8 cellular contexts compared by ENCODE assay signal in the genomic region with DNA sequence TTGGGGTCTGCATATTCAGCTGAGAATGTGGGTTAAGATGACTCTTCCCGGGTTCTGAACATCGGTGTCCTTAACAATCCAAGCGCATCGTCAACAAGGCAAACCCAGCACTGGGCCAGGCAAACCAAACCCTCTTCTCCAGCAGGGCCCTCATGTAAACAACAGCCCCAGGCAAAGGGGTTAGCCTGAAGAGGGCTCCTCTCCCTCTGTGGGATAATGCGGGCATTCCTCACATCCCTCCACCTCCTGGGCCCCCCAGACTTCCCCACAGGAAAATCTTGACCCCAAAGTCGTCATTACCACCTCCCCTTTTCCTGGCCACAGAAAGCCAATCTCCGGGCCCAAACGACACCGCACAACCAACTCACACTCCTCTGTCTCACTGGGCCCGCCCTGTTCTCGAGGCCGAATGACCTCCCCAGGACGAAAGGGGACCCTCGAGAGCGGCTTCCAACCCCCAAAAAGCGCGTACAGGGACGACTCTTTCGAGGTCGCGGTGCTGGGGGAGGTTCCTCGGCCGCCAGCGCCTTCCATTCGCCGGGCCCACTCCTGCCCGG. TPM values are rescaled to one million over a fixed set of nuclear protein-coding genes. Genes with fewer than 3 reads are reported as not detected.
A peak's percentile ranks its signal among the peaks of the same experiment; 100 is the strongest.
DNase-seq lines count a peak whose midpoint lies in the region; ATAC-seq and TF ChIP-seq lines count a peak whose summit lies in the region.

No MANE protein-coding gene starts in this region.

- DNase-seq in CD8-positive, alpha-beta memory T cell, result peak in 1 of 5 donors; percentile 5
- DNase-seq in activated CD4-positive, alpha-beta memory T cell treated with anti-CD3 and anti-CD28 coated beads for 36 hours, result no peak
- DNase-seq in trophoblast cell, result peak; percentile 70 to 80
- DNase-seq in HK-2 (ENCODE audit: unreplicated experiment), result no peak
- DNase-seq in NCI-H774 (lab: John Stamatoyannopoulos, UW), result no peak

- H2BK5ac ChIP-seq in trophoblast cell (ENCODE audit: low read depth, low read length, poor library complexity), result peak overlapping the region; percentile 84

- peaks cover 0 to 3% of the 10 kb centered on the region in 2 donors for H3K27me3 Mint-ChIP-seq in CD8-positive, alpha-beta memory T cell
- no peaks in the 10 kb centered on the region for H3K27me3 Mint-ChIP-seq in activated CD4-positive, alpha-beta memory T cell treated with anti-CD3 and anti-CD28 coated beads for 36 hours

- H3K27ac Mint-ChIP-seq in CD8-positive, alpha-beta memory T cell, result peak overlapping the region; percentile 84 to 99 (median 96)
- peak overlapping the region; percentile 87 for H3K27ac Mint-ChIP-seq in activated CD4-positive, alpha-beta memory T cell treated with anti-CD3 and anti-CD28 coated beads for 36 hours

- peak overlapping the region; percentile 68 for H4K12ac ChIP-seq in trophoblast cell (ENCODE audit: low read depth, low read length)

- peak overlapping the region; percentile 91 for H3K4me3 ChIP-seq in CD8-positive, alpha-beta memory T cell (ENCODE audit: low read length)
- peak overlapping the region; percentile 73 to 85 for H3K4me3 ChIP-seq in gastroesophageal sphincter
- H3K4me3 ChIP-seq in trophoblast cell (ENCODE audit: low read depth, low read length), result peak overlapping the region; percentile 99

- H3K27ac ChIP-seq in CD8-positive, alpha-beta memory T cell (ENCODE audit: low read depth, low read length), result peak overlapping the region; percentile 94
- peak overlapping the region; percentile 67 to 94 (median 94) for H3K27ac ChIP-seq in gastroesophageal sphincter
- H3K27ac ChIP-seq in trophoblast cell (ENCODE audit: low read depth, low read length), result peak overlapping the region; percentile 85

- CTCF ChIA-PET in CD8-positive, alpha-beta memory T cell (lab: Charles Lee), result interaction anchor here (0.9 to 3.6 kb wide), 3 partner anchors 53 to 97 kb away, joined by 3 to 17 read pairs (median 5); a partner anchor contains a TSS
- CTCF ChIA-PET in activated CD4-positive, alpha-beta memory T cell treated with anti-CD3 and anti-CD28 coated beads for 36 hours (lab: Charles Lee), result interaction anchor here (1.2 to 1.6 kb wide), 2 partner anchors 34 to 53 kb away, joined by 3 to 14 read pairs; no protein-coding TSS in a partner anchor

- H3K9me3 ChIP-seq in CD8-positive, alpha-beta memory T cell (ENCODE audit: low read length), result no peaks in the 10 kb centered on the region
- no peaks in the 10 kb centered on the region for H3K9me3 ChIP-seq in gastroesophageal sphincter
- H3K9me3 ChIP-seq in trophoblast cell (ENCODE audit: insufficient read depth, low read depth, low read length), result peaks cover 2% of the 10 kb centered on the region

- intact Hi-C loops in activated CD4-positive, alpha-beta memory T cell treated with anti-CD3 and anti-CD28 coated beads for 36 hours (cut with micrococcal nuclease), result loop anchor here (10.0 kb wide), 1 partner anchor 418 kb away; a partner anchor contains a TSS

- peak overlapping the region; percentile 92 to 98 (median 95) for H3K4me3 Mint-ChIP-seq in CD8-positive, alpha-beta memory T cell
- H3K4me3 Mint-ChIP-seq in activated CD4-positive, alpha-beta memory T cell treated with anti-CD3 and anti-CD28 coated beads for 36 hours, result peak overlapping the region; percentile 97

- POLR2A ChIA-PET in CD8-positive, alpha-beta memory T cell (lab: Charles Lee), result interaction anchor here (1.3 kb wide), 1 partner anchor 30 kb away, joined by 8 read pairs; a partner anchor contains a TSS
- POLR2A ChIA-PET in activated CD4-positive, alpha-beta memory T cell treated with anti-CD3 and anti-CD28 coated beads for 36 hours (lab: Charles Lee), result interaction anchor here (0.6 to 1.6 kb wide), 3 partner anchors 30 to 63 kb away, joined by 3 to 6 read pairs (median 5); a partner anchor contains a TSS

- H2AFZ ChIP-seq in trophoblast cell (ENCODE audit: insufficient read depth, low read length, poor library complexity), result peak overlapping the region; percentile 91

- H3K4me1 ChIP-seq in CD8-positive, alpha-beta memory T cell (ENCODE audit: insufficient read depth, low read length), result peaks cover 39% of the 10 kb centered on the region
- H3K4me1 ChIP-seq in gastroesophageal sphincter (peaks cover 4 to 67% (median 14%) of the 10 kb centered on the region in 3 donors), trophoblast cell (ENCODE audit: control insufficient read depth in 1 of 2, insufficient read depth in 2 of 2, low read length in 2 of 2) (peaks cover 12 to 16% of the 10 kb centered on the region in 2 experiments)

- peaks cover 16% of the 10 kb centered on the region for H3K36me3 ChIP-seq in CD8-positive, alpha-beta memory T cell (ENCODE audit: insufficient read depth, low read length)
- H3K36me3 ChIP-seq in gastroesophageal sphincter (peaks cover 0 to 30% of the 10 kb centered on the region in 2 donors), trophoblast cell (ENCODE audit: control insufficient read depth in 1 of 2, insufficient read depth in 2 of 2, low read length in 2 of 2) (peaks cover 8 to 10% of the 10 kb centered on the region in 2 experiments)

- no peaks in the 10 kb centered on the region for H3K27me3 ChIP-seq in CD8-positive, alpha-beta memory T cell (ENCODE audit: insufficient read depth, low read length, poor library complexity, severe bottlenecking)
- H3K27me3 ChIP-seq in gastroesophageal sphincter (no peaks in the 10 kb centered on the region), trophoblast cell (ENCODE audit: insufficient read depth, low read length) (no peaks in the 10 kb centered on the region)

- H3K14ac ChIP-seq in trophoblast cell (ENCODE audit: low read length), result peak overlapping the region; percentile 96

- peak overlapping the region; percentile 5 for H2BK12ac ChIP-seq in trophoblast cell (ENCODE audit: low read length)

- H3K79me1 ChIP-seq in trophoblast cell (ENCODE audit: low read length), result peaks cover 15% of the 10 kb centered on the region

- peaks cover 0 to 51% (median 17%) of the 10 kb centered on the region in 3 donors for H3K36me3 Mint-ChIP-seq in CD8-positive, alpha-beta memory T cell
- peaks cover 34% of the 10 kb centered on the region for H3K36me3 Mint-ChIP-seq in activated CD4-positive, alpha-beta memory T cell treated with anti-CD3 and anti-CD28 coated beads for 36 hours

- H3K4ac ChIP-seq in trophoblast cell (ENCODE audit: low read depth, low read length), result peak overlapping the region; percentile 96

- H3K9ac ChIP-seq in trophoblast cell (ENCODE audit: low read length), result peak overlapping the region; percentile 98

- peaks cover 57 to 77% (median 65%) of the 10 kb centered on the region in 3 donors for H3K4me1 Mint-ChIP-seq in CD8-positive, alpha-beta memory T cell
- peaks cover 61% of the 10 kb centered on the region for H3K4me1 Mint-ChIP-seq in activated CD4-positive, alpha-beta memory T cell treated with anti-CD3 and anti-CD28 coated beads for 36 hours (ENCODE audit: low read depth)

- H3K4me2 ChIP-seq in trophoblast cell (ENCODE audit: low read length), result peak overlapping the region; percentile 86

- peak overlapping the region; percentile 98 for H4K91ac ChIP-seq in trophoblast cell (ENCODE audit: low read depth, low read length)

- H3K79me2 ChIP-seq in trophoblast cell (ENCODE audit: control insufficient read depth, insufficient read depth, low read length, poor library complexity), result peaks cover 20% of the 10 kb centered on the region

- no peak for TF ChIP-seq EP300 in gastroesophageal sphincter (IDR thresholded peaks at IDR 0.05)

- H3K9me3 Mint-ChIP-seq in CD8-positive, alpha-beta memory T cell, result no peaks in the 10 kb centered on the region
- H3K9me3 Mint-ChIP-seq in activated CD4-positive, alpha-beta memory T cell treated with anti-CD3 and anti-CD28 coated beads for 36 hours, result no peaks in the 10 kb centered on the region

- no peak for TF ChIP-seq CTCF in gastroesophageal sphincter (IDR thresholded peaks at IDR 0.05)

- 0% methylated on average over 3 of the region's 27 CpGs; no CpG with 5 or more reads in 1 of the 2 donors for WGBS in gastroesophageal sphincter (ENCODE audit: low coverage in 1 of 2), 2 donors
- WGBS in trophoblast cell (ENCODE audit: extremely low coverage, insufficient coverage, insufficient read length), result no CpG with 5 or more reads among the region's 27 CpGs

- peak overlapping the region; percentile 94 for H4K8ac ChIP-seq in trophoblast cell (ENCODE audit: low read depth, low read length)

- peak overlapping the region; percentile 89 for H2AK5ac ChIP-seq in trophoblast cell (ENCODE audit: low read length)

- H3K18ac ChIP-seq in trophoblast cell (ENCODE audit: low read length), result peak overlapping the region; percentile 88

- no peak overlapping the region for H3K23ac ChIP-seq in trophoblast cell (ENCODE audit: low read length)

- ATAC-seq in HG02759 (IDR thresholded peaks at IDR 0.05; ENCODE audit: unreplicated experiment) (peak; percentile 3), gastroesophageal sphincter (no peak), GM19324 (IDR thresholded peaks at IDR 0.05; ENCODE audit: low FRiP score, unreplicated experiment) (no peak)

- TF ChIP-seq POLR2A in gastroesophageal sphincter (IDR thresholded peaks at IDR 0.05), result no peak

- peak overlapping the region; percentile 96 for H2BK120ac ChIP-seq in trophoblast cell (ENCODE audit: insufficient read depth, low read length, poor library complexity)

RNA-seq across cellular contexts. Expression of a gene that starts 0.6 kb away (rescaled TPM):
- total RNA-seq in CD8-positive, alpha-beta memory T cell, result 100 to 1,000 TPM; 302 to 307 TPM
- polyA plus RNA-seq in CD8-positive, alpha-beta memory T cell, result 120 TPM
- total RNA-seq in activated CD4-positive, alpha-beta memory T cell treated with anti-CD3 and anti-CD28 coated beads for 36 hours, result 100 to 1,000 TPM; 222 to 223 TPM
- 100 to 1,000 TPM; 139 to 159 (median 140) TPM for total RNA-seq in gastroesophageal sphincter
- 192 and 206 TPM in 2 replicates for polyA plus RNA-seq in trophoblast cell (2013)

RNA-seq across cellular contexts. Expression of a gene that starts 0.7 kb away (rescaled TPM):
- total RNA-seq in CD8-positive, alpha-beta memory T cell, result 10 to 100 TPM; 66.8 to 72.4 TPM
- polyA plus RNA-seq in CD8-positive, alpha-beta memory T cell, result 31.8 TPM
- total RNA-seq in activated CD4-positive, alpha-beta memory T cell treated with anti-CD3 and anti-CD28 coated beads for 36 hours, result 100 to 1,000 TPM; 118 to 120 TPM
- 10 to 100 TPM in 3 of 4 donors, 1 to 10 TPM in 1; 9.4 to 15.1 (median 13.4) TPM for total RNA-seq in gastroesophageal sphincter
- 12.5 and 12.7 TPM in 2 replicates for polyA plus RNA-seq in trophoblast cell (2013)

RNA-seq across cellular contexts. Expression of a gene that starts 29.3 kb away (rescaled TPM):
- total RNA-seq in CD8-positive, alpha-beta memory T cell, result 10 to 100 TPM; 53.0 to 53.7 TPM
- 62.1 TPM for polyA plus RNA-seq in CD8-positive, alpha-beta memory T cell
- total RNA-seq in activated CD4-positive, alpha-beta memory T cell treated with anti-CD3 and anti-CD28 coated beads for 36 hours, result 10 to 100 TPM; 32.3 to 32.9 TPM
- total RNA-seq in gastroesophageal sphincter, result 10 to 100 TPM; 23.3 to 44.0 (median 33.4) TPM
- polyA plus RNA-seq in trophoblast cell (2013), result 17.9 and 19.0 TPM in 2 replicates

RNA-seq across cellular contexts. Expression of a gene that starts 29.8 kb away (rescaled TPM):
- 10 to 100 TPM; 74.4 to 75.1 TPM for total RNA-seq in CD8-positive, alpha-beta memory T cell
- 54.3 TPM for polyA plus RNA-seq in CD8-positive, alpha-beta memory T cell
- 10 to 100 TPM; 33.7 to 34.6 TPM for total RNA-seq in activated CD4-positive, alpha-beta memory T cell treated with anti-CD3 and anti-CD28 coated beads for 36 hours
- total RNA-seq in gastroesophageal sphincter, result 10 to 100 TPM; 18.3 to 37.0 (median 21.7) TPM
- polyA plus RNA-seq in trophoblast cell (2013), result 45.9 and 49.0 TPM in 2 replicates

RNA-seq across cellular contexts. Expression of a gene that starts 37.2 kb away (rescaled TPM):
- 10 to 100 TPM; 11.3 to 12.4 TPM for total RNA-seq in CD8-positive, alpha-beta memory T cell
- polyA plus RNA-seq in CD8-positive, alpha-beta memory T cell, result not detected
- total RNA-seq in activated CD4-positive, alpha-beta memory T cell treated with anti-CD3 and anti-CD28 coated beads for 36 hours, result 1 to 10 TPM; 1.1 to 1.4 TPM
- total RNA-seq in gastroesophageal sphincter, result 1 to 10 TPM in 1 of 4 donors, under 1 TPM in 2, not detected in 1; 0.78 to 1.0 (median 0.94) TPM
- 3.1 and 3.8 TPM in 2 replicates for polyA plus RNA-seq in trophoblast cell (2013)

Comparison
In these comparisons a context has a peak if more than half of its experiments do, and no peak if none do; other contexts are left out.
1. DNase-seq: peak in trophoblast cell (2 of 2); none in activated CD4-positive, alpha-beta memory T cell treated with anti-CD3 and anti-CD28 coated beads for 36 hours (single experiment), HK-2 (single experiment) and NCI-H774 (single experiment).
2. RNA of a gene that starts 0.7 kb away (total RNA-seq): 118 to 120 TPM in activated CD4-positive, alpha-beta memory T cell treated with anti-CD3 and anti-CD28 coated beads for 36 hours and 66.8 to 72.4 TPM in CD8-positive, alpha-beta memory T cell; 9.4 to 15.1 TPM in gastroesophageal sphincter; every median in the first group is over 4 times any median in the second.
3. Peak in every context shown above with its lines, with median percentiles within 50 percentile points of each other: H3K27ac ChIP-seq and H3K4me3 ChIP-seq.